ENCODE assay signal across 24 cellular contexts in the genomic region with DNA sequence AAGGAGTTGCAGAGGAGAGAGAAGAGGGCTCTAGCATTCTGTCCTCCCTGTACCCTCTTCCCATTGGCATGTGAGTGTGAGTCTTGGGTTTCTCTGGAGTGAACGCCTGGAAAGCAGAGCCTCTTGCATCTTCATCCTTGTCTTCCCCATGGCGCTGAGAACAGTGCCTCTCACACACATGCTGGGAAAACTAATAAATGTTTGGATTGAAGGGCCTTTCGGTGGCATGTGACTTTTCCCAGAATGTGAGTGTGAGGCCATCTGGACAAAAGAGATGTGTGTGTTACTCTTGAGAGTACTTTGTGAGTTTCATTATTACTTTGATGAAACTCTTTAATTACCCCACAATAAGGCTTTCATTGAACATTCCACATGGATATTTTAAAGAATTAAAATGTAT.
DNase-seq lines count a peak whose midpoint lies in the region; TF ChIP-seq lines count a peak whose summit lies in the region.
"Had no signal": no experiment of that assay in that cellular context is flagged by ENCODE, and none has a peak within 500 bp of the region (broad histone marks: within the 10 kb centered on the region; RNA-seq: fewer than 3 reads in every experiment).

No MANE protein-coding gene starts in this region.

- H3K4me2 ChIP-seq in neuronal stem cell (ENCODE audit: insufficient read depth, low read length, poor library complexity, severe bottlenecking): no peak overlapping the region
- H3K4me2 ChIP-seq: A549; BLaER1 treated with 17β-estradiol and CSF1 and Interleukin-3, amounts not matched to agents 10 nM and 100 nM had no signal

- intact Hi-C loops in breast epithelium (cut with DNase I; ENCODE audit: low total_unique reads): loop anchor here (2.0 kb wide), 1 partner anchor 57 kb away; no protein-coding TSS in a partner anchor

- no peak overlapping the region for H4K8ac ChIP-seq in neuronal stem cell (ENCODE audit: low read depth, low read length)

- TF ChIP-seq CTCF in breast epithelium (IDR thresholded peaks at IDR 0.05): no peak

- no peak overlapping the region for H3K9ac ChIP-seq in neuronal stem cell (ENCODE audit: low read depth, low read length, poor library complexity)
- H3K9ac ChIP-seq: BLaER1 treated with 17β-estradiol and CSF1 and Interleukin-3, amounts not matched to agents 10 nM and 100 nM had no signal

- H3K79me1 ChIP-seq in neuronal stem cell (ENCODE audit: low read depth, low read length): no peaks in the 10 kb centered on the region

- no peaks in the 10 kb centered on the region for H3K27me3 ChIP-seq in neuronal stem cell (ENCODE audit: control insufficient read depth in 3 of 3, insufficient read depth in 3 of 3, low read depth in 1 of 3, low read length in 3 of 3)
- no peaks in the 10 kb centered on the region for H3K27me3 ChIP-seq in breast epithelium
- H3K27me3 ChIP-seq: BLaER1 treated with 17β-estradiol and CSF1 and Interleukin-3, amounts not matched to agents 10 nM and 100 nM had no signal

- H3K4ac ChIP-seq in neuronal stem cell (ENCODE audit: low read length): no peak overlapping the region

- peaks cover 0 to 4% of the 10 kb centered on the region in 2 donors for H3K4me1 ChIP-seq in neuronal stem cell (ENCODE audit: control insufficient read depth in 2 of 2, insufficient read depth in 1 of 2, low read depth in 1 of 2, low read length in 2 of 2)
- H3K4me1 ChIP-seq in breast epithelium: no peaks in the 10 kb centered on the region

- no peaks in the 10 kb centered on the region for H3K36me3 ChIP-seq in neuronal stem cell (replicated peaks in 1 of 2; ENCODE audit: control insufficient read depth in 2 of 2, insufficient read depth in 2 of 2, low read length in 2 of 2)
- no peaks in the 10 kb centered on the region for H3K36me3 ChIP-seq in breast epithelium

- H2AFZ ChIP-seq in neuronal stem cell (ENCODE audit: low read length): no peak overlapping the region

- peak overlapping the region; percentile 4 for H3K18ac ChIP-seq in neuronal stem cell (ENCODE audit: low read length)

- no peak overlapping the region for H3K4me3 ChIP-seq in neuronal stem cell (ENCODE audit: low read length in 2 of 2)
- no peak overlapping the region for H3K4me3 ChIP-seq in breast epithelium
- H3K4me3 ChIP-seq: A549; BLaER1 treated with 17β-estradiol and CSF1 and Interleukin-3, amounts not matched to agents 10 nM and 100 nM; GM12878 had no signal

- H3K27ac ChIP-seq in neuronal stem cell (replicated peaks; ENCODE audit: low read length) (no peak overlapping the region), breast epithelium (no peak overlapping the region)
- H3K27ac ChIP-seq: 22Rv1; A549; BLaER1 treated with 17β-estradiol and CSF1 and Interleukin-3, amounts not matched to agents 10 nM and 100 nM; C4-2B had no signal

- no peak overlapping the region for H2AK5ac ChIP-seq in neuronal stem cell (ENCODE audit: low read depth, low read length)

- WGBS in neuronal stem cell (ENCODE audit: extremely low coverage in 2 of 2, insufficient read length in 2 of 2, insufficient replicate concordance in 1 of 2), 2 donors: no CpG with 5 or more reads among the region's 3 CpGs

- no peak overlapping the region for H2BK5ac ChIP-seq in neuronal stem cell (ENCODE audit: low read length)

- H3K14ac ChIP-seq in neuronal stem cell (ENCODE audit: low read length): no peak overlapping the region

- H2BK12ac ChIP-seq in neuronal stem cell (ENCODE audit: low read length): no peak overlapping the region

- no peak overlapping the region for H3K23ac ChIP-seq in neuronal stem cell (ENCODE audit: low read depth, low read length, poor library complexity)

- H3K9me3 ChIP-seq in neuronal stem cell (replicated peaks in 1 of 2; ENCODE audit: control insufficient read depth in 2 of 2, insufficient read depth in 1 of 2, low read depth in 1 of 2, low read length in 2 of 2): no peaks in the 10 kb centered on the region
- H3K9me3 ChIP-seq in breast epithelium: no peaks in the 10 kb centered on the region
- H3K9me3 ChIP-seq: A549; BLaER1 treated with 17β-estradiol and CSF1 and Interleukin-3, amounts not matched to agents 10 nM and 100 nM had no signal

- H4K91ac ChIP-seq in neuronal stem cell (ENCODE audit: low read depth, low read length, poor library complexity): no peak overlapping the region

- in situ Hi-C loops in SK-MEL-5 (cut with HindIII; ENCODE audit: low pct_unique_long_range_greater_than_20kb, low sequenced_read_pairs): loop anchor here (25.0 kb wide), 1 partner anchor 174 kb away; no protein-coding TSS in a partner anchor

- no peak overlapping the region for H2BK15ac ChIP-seq in neuronal stem cell (ENCODE audit: low read length)

- no peak overlapping the region for H2BK120ac ChIP-seq in neuronal stem cell (ENCODE audit: low read depth, low read length)

- peak; percentile 86 for DNase-seq in COLO829 (ENCODE audit: low spot score)
- peak; percentile 99 for DNase-seq in SK-MEL-5 (ENCODE audit: low read depth, low spot score)
- DNase-seq in foreskin melanocyte: peak; percentile 100
- DNase-seq in neuronal stem cell (ENCODE audit: low spot score): no peak
- no peak for DNase-seq in ureter (ENCODE audit: low spot score)
- no peak for DNase-seq in activated naive CD4-positive, alpha-beta T cell (lab: John Stamatoyannopoulos, UW)
- DNase-seq in breast epithelium (ENCODE audit: low spot score in 2 of 2): no peak
- no peak for DNase-seq in NCI-H1436 (lab: John Stamatoyannopoulos, UW)
- DNase-seq: AML-193; CD4-positive, alpha-beta T cell; CD8-positive, alpha-beta T cell; COR-L47; DMS 273 treated with DMSO at 0.1 percent for 48 hours; DMS153; DMS53; DMS79; DND-41; EL; GDM1 had no signal

- TF ChIP-seq POLR2A in breast epithelium (IDR thresholded peaks at IDR 0.05): no peak

Comparison
In these comparisons a context has a peak if more than half of its experiments do, and no peak if none do; other contexts are left out.
1. DNase-seq: peak in COLO829 (single experiment), SK-MEL-5 (single experiment) and foreskin melanocyte (single experiment); none in neuronal stem cell (single experiment), ureter (single experiment), activated naive CD4-positive, alpha-beta T cell (0 of 4), breast epithelium (0 of 2) and NCI-H1436 (single experiment).